In the genomic region with DNA sequence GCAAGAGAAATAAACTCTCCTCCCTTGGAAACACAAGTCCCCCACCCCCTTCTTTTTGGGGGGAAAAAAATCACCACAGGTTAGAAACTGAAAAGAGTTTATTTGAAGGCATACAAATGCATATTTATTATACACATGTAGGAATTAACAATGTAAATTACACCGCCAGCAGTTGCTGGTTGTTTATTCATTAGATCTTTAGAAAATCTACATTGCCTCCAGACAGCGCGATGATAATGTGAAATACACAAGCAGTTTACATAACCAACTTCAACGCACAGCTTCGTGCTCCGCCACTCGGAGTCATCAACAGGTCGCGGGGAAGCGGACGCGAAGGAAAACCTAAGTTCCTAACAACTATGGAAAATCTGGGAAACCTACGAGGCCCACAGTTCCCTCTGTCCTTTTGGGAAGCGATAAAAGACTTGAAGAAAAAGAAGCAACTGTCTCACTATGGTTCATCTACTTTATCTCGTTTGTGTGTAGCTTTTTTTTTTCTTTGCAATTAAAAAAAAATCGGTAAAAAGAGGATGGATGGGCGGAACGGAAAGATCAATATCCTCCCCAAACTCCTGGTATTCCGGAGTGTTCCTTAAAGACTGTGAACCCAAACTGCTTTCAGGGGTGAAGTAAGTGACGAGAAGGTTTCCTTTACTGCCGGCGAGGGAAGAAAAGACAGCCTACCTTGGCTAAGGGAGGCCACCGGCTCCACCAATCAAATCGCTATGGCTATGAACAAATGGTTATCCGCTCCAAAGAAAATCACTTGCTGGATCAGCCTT, we compare ENCODE assay signal across 1 cellular context.
TF ChIP-seq lines count a peak whose summit lies in the region.

No MANE protein-coding gene starts in this region.

TF ChIP-seq in H1, 55 proteins besides CTCF, POLR2A, EP300 and RAD21:
- TF ChIP-seq, protein P1, sequence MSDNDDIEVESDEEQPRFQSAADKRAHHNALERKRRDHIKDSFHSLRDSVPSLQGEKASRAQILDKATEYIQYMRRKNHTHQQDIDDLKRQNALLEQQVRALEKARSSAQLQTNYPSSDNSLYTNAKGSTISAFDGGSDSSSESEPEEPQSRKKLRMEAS (IDR thresholded peaks at IDR 0.05): peak; percentile 45
- TF ChIP-seq CTBP2 (IDR thresholded peaks at IDR 0.05; ENCODE audit: borderline replicate concordance, insufficient read depth, insufficient read length, low read length) (no peak), EGR1 (IDR thresholded peaks at IDR 0.05; ENCODE audit: borderline replicate concordance, low read depth, low read length) (no peak), TAF7 (optimal IDR thresholded peaks at IDR 0.05; ENCODE audit: borderline replicate concordance, low read depth, low read length) (peak; percentile 9), GABPA (IDR thresholded peaks at IDR 0.05; ENCODE audit: borderline replicate concordance, insufficient read depth, low read length) (no peak), KDM1A (IDR thresholded peaks at IDR 0.05; ENCODE audit: borderline replicate concordance, low read length) (no peak), YY1 (IDR thresholded peaks at IDR 0.05; ENCODE audit: low read depth, low read length) (0 out of 2 replicates have a peak, but pooled peaks have one; percentile 4), KDM4A (IDR thresholded peaks at IDR 0.05; ENCODE audit: low read depth, low read length, severe bottlenecking) (peak; percentile 7), SUZ12 (IDR thresholded peaks at IDR 0.05; ENCODE audit: low read length) (0 out of 2 replicates have a peak, but pooled peaks have one; percentile 21)
- TF ChIP-seq, protein P2, sequence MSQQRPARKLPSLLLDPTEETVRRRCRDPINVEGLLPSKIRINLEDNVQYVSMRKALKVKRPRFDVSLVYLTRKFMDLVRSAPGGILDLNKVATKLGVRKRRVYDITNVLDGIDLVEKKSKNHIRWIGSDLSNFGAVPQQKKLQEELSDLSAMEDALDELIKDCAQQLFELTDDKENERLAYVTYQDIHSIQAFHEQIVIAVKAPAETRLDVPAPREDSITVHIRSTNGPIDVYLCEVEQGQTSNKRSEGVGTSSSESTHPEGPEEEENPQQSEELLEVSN (IDR thresholded peaks at IDR 0.05): peak; percentile 74; the same call in 1 of the 2 replicates
